Comparison of ENCODE assay signal across 9 cellular contexts in the genomic region with DNA sequence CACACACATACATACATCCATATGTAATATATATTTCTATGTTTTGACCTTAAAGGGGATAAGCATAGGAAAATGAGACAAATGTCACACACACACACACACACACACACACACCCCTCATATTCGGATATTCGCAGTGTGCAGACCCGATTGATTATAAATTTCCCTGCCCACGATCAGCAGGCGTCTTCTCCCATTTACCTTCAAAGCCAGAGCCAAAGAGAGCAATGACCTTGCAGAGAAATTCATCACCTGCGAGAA. TPM values are rescaled to one million over a fixed set of nuclear protein-coding genes. Genes with fewer than 3 reads are reported as not detected.
DNase-seq lines count a peak whose midpoint lies in the region; ATAC-seq, FAIRE-seq and TF ChIP-seq lines count a peak whose summit lies in the region.
"Had no signal": no experiment of that assay in that cellular context is flagged by ENCODE, and none has a peak within 500 bp of the region (broad histone marks: within the 10 kb centered on the region; RNA-seq: fewer than 3 reads in every experiment).

No MANE protein-coding gene starts in this region.

- H3K23me2 ChIP-seq in H9 (ENCODE audit: insufficient read length, low read depth, low read length, poor library complexity, severe bottlenecking) = peaks cover 4% of the 10 kb centered on the region

- POLR2A ChIA-PET in activated CD4-positive, alpha-beta memory T cell treated with anti-CD3 and anti-CD28 coated beads for 36 hours (lab: Charles Lee) = interaction anchor here (1.2 to 2.0 kb wide), 4 partner anchors 8 to 17 kb away, joined by 7 to 27 read pairs (median 16); no protein-coding TSS in a partner anchor

- no peaks in the 10 kb centered on the region for H4K20me1 ChIP-seq in H9 (ENCODE audit: control insufficient read depth, insufficient read depth, insufficient read length)

- H3K4me2 ChIP-seq in H9 (ENCODE audit: insufficient read depth, insufficient read length, low read length) = peak overlapping the region; percentile 55

- H2AK5ac ChIP-seq in H9 (ENCODE audit: insufficient read length, low read length) = no peak overlapping the region

- H2BK15ac ChIP-seq in H9 (ENCODE audit: low read depth, low read length) = no peak overlapping the region

- H4K8ac ChIP-seq in H9 (replicated peaks; ENCODE audit: insufficient read length, low read depth, low read length) = no peak overlapping the region

- no peak overlapping the region for H3K23ac ChIP-seq in H9 (ENCODE audit: insufficient read length, low read depth, low read length)

- H2AFZ ChIP-seq in H9 (ENCODE audit: low read length) = no peak overlapping the region

- no peaks in the 10 kb centered on the region for H3K36me3 ChIP-seq in iPS DF 6.9 (ENCODE audit: control insufficient read depth, insufficient read depth, low read length)

- H3K14ac ChIP-seq in H9 (ENCODE audit: insufficient read depth, low read length) = no peak overlapping the region

- H2BK12ac ChIP-seq in H9 (ENCODE audit: insufficient read length, low read depth, low read length) = no peak overlapping the region

- no peak for DNase-seq in H9
- no peak for DNase-seq in activated CD4-positive, alpha-beta memory T cell treated with anti-CD3 and anti-CD28 coated beads for 36 hours
- DNase-seq in iPS DF 6.9 (ENCODE audit: low read depth, low spot score) = no peak
- no peak for DNase-seq in skeletal muscle cell (ENCODE audit: low read depth)
- DNase-seq in RCC 7860 (ENCODE audit: low spot score) = no peak

- H3K27ac Mint-ChIP-seq in H9 = no peak overlapping the region
- H3K27ac Mint-ChIP-seq in activated CD4-positive, alpha-beta memory T cell treated with anti-CD3 and anti-CD28 coated beads for 36 hours = peak overlapping the region; percentile 83

- no peak overlapping the region for H3K4ac ChIP-seq in H9 (ENCODE audit: low read depth, low read length)

- H3K18ac ChIP-seq in H9 (ENCODE audit: insufficient read length, low read depth, low read length) = no peak overlapping the region

- no peaks in the 10 kb centered on the region; a peak in 1 of 7 replicates for H3K36me3 Mint-ChIP-seq in H9 (ENCODE audit: insufficient read depth in 1 of 3, low read depth in 3 of 3)
- H3K36me3 Mint-ChIP-seq in activated CD4-positive, alpha-beta memory T cell treated with anti-CD3 and anti-CD28 coated beads for 36 hours = peaks cover 9% of the 10 kb centered on the region

- H3K9me3 Mint-ChIP-seq in H9 = no peaks in the 10 kb centered on the region; a peak in 1 of 5 replicates
- H3K9me3 Mint-ChIP-seq in activated CD4-positive, alpha-beta memory T cell treated with anti-CD3 and anti-CD28 coated beads for 36 hours = no peaks in the 10 kb centered on the region

- H3K4me3 ChIP-seq in iPS DF 6.9 (ENCODE audit: low read length) (peak overlapping the region; percentile 93; the same call in 1 of the 2 replicates), skeletal muscle cell (ENCODE audit: low read depth, low read length) (peak overlapping the region; percentile 60)
- H3K4me3 ChIP-seq: K562 had no signal

- H4K5ac ChIP-seq in H9 (ENCODE audit: insufficient read length, low read depth, low read length) = no peak overlapping the region

- TF ChIP-seq CTCF in H9 (conservative IDR thresholded peaks at IDR 0.05) = no peak

- peaks cover 5% of the 10 kb centered on the region for H3K4me1 ChIP-seq in H9 (ENCODE audit: insufficient read depth, low read length)
- H3K4me1 ChIP-seq in iPS DF 6.9 (ENCODE audit: control insufficient read depth, insufficient read depth, low read length) = peaks cover 3% of the 10 kb centered on the region

- H2BK5ac ChIP-seq in H9 (ENCODE audit: insufficient read length, low read length) = no peak overlapping the region

- peak overlapping the region; percentile 77 to 85 for H3K4me3 Mint-ChIP-seq in H9
- H3K4me3 Mint-ChIP-seq in activated CD4-positive, alpha-beta memory T cell treated with anti-CD3 and anti-CD28 coated beads for 36 hours = peak overlapping the region; percentile 89

- no peak overlapping the region for H3T11ph ChIP-seq in H9 (ENCODE audit: low read length)

- CTCF ChIA-PET in activated CD4-positive, alpha-beta memory T cell treated with anti-CD3 and anti-CD28 coated beads for 36 hours (lab: Charles Lee) = interaction anchor here (0.6 to 2.4 kb wide), 6 partner anchors 9 to 81 kb away, joined by 3 to 9 read pairs (median 6); no protein-coding TSS in a partner anchor

- no peak overlapping the region for H2BK20ac ChIP-seq in H9 (ENCODE audit: low read depth, low read length, poor library complexity, severe bottlenecking)

- peaks cover 41% of the 10 kb centered on the region for H3K27me3 Mint-ChIP-seq in H9 (ENCODE audit: low read depth)
- H3K27me3 Mint-ChIP-seq in activated CD4-positive, alpha-beta memory T cell treated with anti-CD3 and anti-CD28 coated beads for 36 hours = no peaks in the 10 kb centered on the region

- FAIRE-seq in RCC 7860 (lab: Jason Lieb, UNC) = no peak
- FAIRE-seq: K562 had no signal

- no peak overlapping the region for H3K9ac ChIP-seq in H9 (ENCODE audit: extremely low read depth, insufficient read length, low read length)

- H2BK120ac ChIP-seq in H9 (ENCODE audit: low read depth, low read length, poor library complexity, severe bottlenecking) = no peak overlapping the region

- no peak overlapping the region for H4K91ac ChIP-seq in H9 (ENCODE audit: insufficient read length, low read depth, low read length)

- no peaks in the 10 kb centered on the region; the same call in 1 of the 2 replicates for H3K27me3 ChIP-seq in H9 (ENCODE audit: insufficient read depth, low read length)
- peaks cover 4% of the 10 kb centered on the region for H3K27me3 ChIP-seq in iPS DF 6.9 (ENCODE audit: control insufficient read depth, insufficient read depth, low read length)

- ATAC-seq in HG03139 (IDR thresholded peaks at IDR 0.05; ENCODE audit: unreplicated experiment) (no peak), GM21423 (IDR thresholded peaks at IDR 0.05; ENCODE audit: unreplicated experiment) (no peak), GM21737 (IDR thresholded peaks at IDR 0.05; ENCODE audit: unreplicated experiment) (no peak)

- H3K56ac ChIP-seq in H9 (ENCODE audit: insufficient read length, low read depth, low read length) = no peak overlapping the region

- H3K79me2 ChIP-seq in H9 (ENCODE audit: insufficient read depth, low read length) = no peaks in the 10 kb centered on the region

- no peaks in the 10 kb centered on the region for H3K79me1 ChIP-seq in H9 (ENCODE audit: insufficient read depth, low read depth, low read length, poor library complexity, severe bottlenecking)

- no peaks in the 10 kb centered on the region for H3K9me3 ChIP-seq in H9 (ENCODE audit: control insufficient read depth, low read depth, low read length)
- H3K9me3 ChIP-seq in iPS DF 6.9 (ENCODE audit: control insufficient read depth, insufficient read depth, low read length) = no peaks in the 10 kb centered on the region

- H3K4me1 Mint-ChIP-seq in H9 = peaks cover 11 to 19% of the 10 kb centered on the region in 2 experiments
- peaks cover 63% of the 10 kb centered on the region for H3K4me1 Mint-ChIP-seq in activated CD4-positive, alpha-beta memory T cell treated with anti-CD3 and anti-CD28 coated beads for 36 hours (ENCODE audit: low read depth)

- H3K27ac ChIP-seq in H9 (ENCODE audit: insufficient read length, low read depth, low read length) (no peak overlapping the region), iPS DF 6.9 (ENCODE audit: low read length) (no peak overlapping the region)

- WGBS in H9 (ENCODE audit: extremely low coverage, insufficient read length, low lambda C conversion rate) = no CpG with 5 or more reads among the region's 6 CpGs
- no CpG with 5 or more reads among the region's 6 CpGs for WGBS in iPS DF 6.9 (ENCODE audit: insufficient coverage, insufficient read length)

- intact Hi-C loops in activated CD4-positive, alpha-beta memory T cell treated with anti-CD3 and anti-CD28 coated beads for 36 hours (cut with micrococcal nuclease) = loop anchor here (1.0 to 10.0 kb wide), 3 partner anchors 23 to 782 kb away; a partner anchor contains a TSS

RNA-seq across cellular contexts. Expression of a gene that starts 0.5 kb away (rescaled TPM):
- total RNA-seq in H9 (2021) = 0.48 and 0.53 TPM in 2 replicates
- 10 to 100 TPM; 20.0 to 22.7 TPM for total RNA-seq in activated CD4-positive, alpha-beta memory T cell treated with anti-CD3 and anti-CD28 coated beads for 36 hours

Comparison
In these comparisons a context has a peak if more than half of its experiments do, and no peak if none do; other contexts are left out.
1. RNA of a gene that starts 0.5 kb away (total RNA-seq): 20.0 to 22.7 TPM in activated CD4-positive, alpha-beta memory T cell treated with anti-CD3 and anti-CD28 coated beads for 36 hours; 0.48 to 0.53 TPM in H9; every median in the first group is over 10 times any median in the second.